In genomic region chr11:48095779-48096470, GRCh38 we compare ENCODE assay signal across 17 cellular contexts.
DNase-seq lines count a peak whose midpoint lies in the region; ATAC-seq, FAIRE-seq and TF ChIP-seq lines count a peak whose summit lies in the region.
"Had no signal": no experiment of that assay in that cellular context is flagged by ENCODE, and none has a peak within 500 bp of the region (broad histone marks: within the 10 kb centered on the region; RNA-seq: fewer than 3 reads in every experiment).

No MANE protein-coding gene starts in this region.

- no peaks in the 10 kb centered on the region for H3K9me3 ChIP-seq in kidney (ENCODE audit: control insufficient read depth in 1 of 2, low read length in 2 of 2)

- peak overlapping the region; percentile 80 to 95 for H3K27ac Mint-ChIP-seq in activated naive CD4-positive, alpha-beta T cell treated with anti-CD3 and anti-CD28 coated beads, Interleukin-2, amount 50 U/mL, for 72 hours
- H3K27ac Mint-ChIP-seq: B cell had no signal

- TF ChIP-seq POLR2A in lower leg skin (IDR thresholded peaks at IDR 0.05): no peak

- no peaks in the 10 kb centered on the region for H3K9me3 Mint-ChIP-seq in activated naive CD4-positive, alpha-beta T cell treated with anti-CD3 and anti-CD28 coated beads, Interleukin-2, amount 50 U/mL, for 72 hours
- H3K9me3 Mint-ChIP-seq: activated naive CD4-positive, alpha-beta T cell treated with anti-CD3 and anti-CD28 coated beads for 36 hours had no signal

- peak overlapping the region; percentile 96 for H3K27ac ChIP-seq in VCaP
- peak overlapping the region; percentile 23 to 71 for H3K27ac ChIP-seq in kidney (ENCODE audit: low read depth in 2 of 2, low read length in 2 of 2)
- H3K27ac ChIP-seq in substantia nigra (ENCODE audit: low read depth, low read length, poor library complexity, severe bottlenecking): peak overlapping the region; percentile 8
- H3K27ac ChIP-seq: epithelial cell of prostate had no signal

- H3K4me3 ChIP-seq in kidney (ENCODE audit: low read length in 2 of 2): no peak overlapping the region
- H3K4me3 ChIP-seq in lower leg skin (ENCODE audit: low read depth, poor library complexity, severe bottlenecking): no peak overlapping the region
- H3K4me3 ChIP-seq: GM12878, lung had no signal

- peaks cover 24 to 65% of the 10 kb centered on the region in 2 donors for H3K4me1 ChIP-seq in kidney (ENCODE audit: control insufficient read depth in 1 of 2, insufficient read depth in 1 of 2, low read depth in 1 of 2, low read length in 2 of 2)

- peak overlapping the region in 1 of 2 donors; percentile 40 for H3K9ac ChIP-seq in kidney (ENCODE audit: low read length in 2 of 2)

- peaks cover 0 to 6% of the 10 kb centered on the region in 2 donors for H3K36me3 Mint-ChIP-seq in activated naive CD4-positive, alpha-beta T cell treated with anti-CD3 and anti-CD28 coated beads, Interleukin-2, amount 50 U/mL, for 72 hours

- no peak for TF ChIP-seq CTCF in VCaP (conservative IDR thresholded peaks at IDR 0.05)
- no peak for TF ChIP-seq CTCF in kidney (IDR thresholded peaks at IDR 0.05; ENCODE audit: borderline replicate concordance, extremely low read depth, insufficient read depth)
- no peak for TF ChIP-seq CTCF in lower leg skin (IDR thresholded peaks at IDR 0.05)

- peak; percentile 48 to 70 for ATAC-seq in activated naive CD4-positive, alpha-beta T cell treated with anti-CD3 and anti-CD28 coated beads, Interleukin-2, amount 50 U/mL, for 72 hours
- no peak for ATAC-seq in GM21360 (IDR thresholded peaks at IDR 0.05; ENCODE audit: unreplicated experiment)
- ATAC-seq: GM12878 had no signal

- no peaks in the 10 kb centered on the region for H3K36me3 ChIP-seq in kidney (ENCODE audit: control insufficient read depth in 1 of 2, insufficient read depth in 2 of 2, low read length in 2 of 2)

- no peak for DNase-seq in activated naive CD4-positive, alpha-beta T cell treated with anti-CD3 and anti-CD28 coated beads, Interleukin-2, amount 50 U/mL, for 72 hours (ENCODE audit: low spot score in 2 of 2)
- no peak for DNase-seq in activated naive CD4-positive, alpha-beta T cell treated with Interleukin-2 at 50 U/mL for 16 hours
- no peak for DNase-seq in kidney
- peak in 4 of 49 donors; percentile 15 to 52 (median 30) for DNase-seq in substantia nigra (lab: John Stamatoyannopoulos, UW)
- no peak for DNase-seq in AG08396 (ENCODE audit: low spot score)
- no peak for DNase-seq in lower leg skin (ENCODE audit: low spot score in 2 of 2)
- DNase-seq: DND-41, NCI-H345, OCI-M1, SW 1271 had no signal

- intact Hi-C loops in kidney (cut with DNase I) (no loop called here), lower leg skin (cut with DNase I; ENCODE audit: low total_unique reads) (no loop called here)

- no peak for FAIRE-seq in kidney (lab: Jason Lieb, UNC)
- FAIRE-seq: GM12878 had no signal

- WGBS in lower leg skin, 2 donors: 56 to 74% methylated on average over 12 of the region's 12 CpGs

Comparison
In these comparisons a context has a peak if more than half of its experiments do, and no peak if none do; other contexts are left out.
1. H3K27ac ChIP-seq: peak in every context shown above with its lines; median percentile 96 in VCaP; 47 in kidney; 8 in substantia nigra.